8 cellular contexts compared by ENCODE assay signal in genomic region chr11:47593934-47594855, GRCh38. TPM values are rescaled to one million over a fixed set of nuclear protein-coding genes. Genes with fewer than 3 reads are reported as not detected.
DNase-seq lines count a peak whose midpoint lies in the region; ATAC-seq and TF ChIP-seq lines count a peak whose summit lies in the region.
"Had no signal": no experiment of that assay in that cellular context is flagged by ENCODE, and none has a peak within 500 bp of the region (broad histone marks: within the 10 kb centered on the region; RNA-seq: fewer than 3 reads in every experiment).

Gene C1QTNF4 (minus strand): TSS chr11:47594411. CDS start chr11:47590810, 3,601 bp downstream.

- DNase-seq in HFF-Myc (ENCODE audit: extremely low read depth, low read depth) (no peak), adipocyte (ENCODE audit: low read depth) (peak; percentile 39), skeletal muscle cell (ENCODE audit: low read depth) (no peak), NCI-H510A treated with DMSO at 0.1 percent for 48 hours (lab: John Stamatoyannopoulos, UW) (no peak)
- DNase-seq in stimulated activated naive CD4-positive, alpha-beta T cell (lab: John Stamatoyannopoulos, UW) = no peak
- no peak for DNase-seq in activated CD8-positive, alpha-beta memory T cell treated with anti-CD3 and anti-CD28 coated beads, Interleukin-2, amount 10 ng/mL, durations not matched to agents 7 days and 5 days
- DNase-seq: Karpas-422 had no signal

- H3K36me3 ChIP-seq in adipocyte (ENCODE audit: control insufficient read depth, insufficient read depth, low read length, severe bottlenecking) = no peaks in the 10 kb centered on the region

- H3K9me3 Mint-ChIP-seq in activated CD8-positive, alpha-beta memory T cell treated with anti-CD3 and anti-CD28 coated beads, Interleukin-2, amount 10 ng/mL, durations not matched to agents 7 days and 5 days (ENCODE audit: low read depth) = no peaks in the 10 kb centered on the region

- no peak within 1 kb of the TSS for H3K27ac Mint-ChIP-seq in activated CD8-positive, alpha-beta memory T cell treated with anti-CD3 and anti-CD28 coated beads, Interleukin-2, amount 10 ng/mL, durations not matched to agents 7 days and 5 days

- no peak for ATAC-seq in activated CD8-positive, alpha-beta memory T cell treated with anti-CD3 and anti-CD28 coated beads, Interleukin-2, amount 10 ng/mL, durations not matched to agents 7 days and 5 days

- peaks cover 25% of the 10 kb centered on the region for H3K4me1 Mint-ChIP-seq in activated CD8-positive, alpha-beta memory T cell treated with anti-CD3 and anti-CD28 coated beads, Interleukin-2, amount 10 ng/mL, durations not matched to agents 7 days and 5 days

- H3K4me1 ChIP-seq in adipocyte (ENCODE audit: control insufficient read depth, insufficient read depth, low read length) = no peaks in the 10 kb centered on the region

- CTCF ChIA-PET in activated CD8-positive, alpha-beta memory T cell treated with anti-CD3 and anti-CD28 coated beads, Interleukin-2, amount 10 ng/mL, durations not matched to agents 7 days and 5 days (lab: Charles Lee) = no interaction called here

- no peak for TF ChIP-seq CTCF in HFF-Myc (IDR thresholded peaks at IDR 0.05; ENCODE audit: low read depth, low read length, missing control alignments)

- H3K4me3 ChIP-seq in HFF-Myc (replicated peaks; ENCODE audit: low read depth, low read length) = peak within 1 kb of the TSS; percentile 13; the same call in 1 of the 2 replicates
- H3K4me3 ChIP-seq in adipocyte (ENCODE audit: low read length) = no peak within 1 kb of the TSS
- H3K4me3 ChIP-seq in iPS-11a (ENCODE audit: low read depth, low read length) = peak within 1 kb of the TSS; percentile 50
- peak within 1 kb of the TSS; percentile 38 for H3K4me3 ChIP-seq in skeletal muscle cell (ENCODE audit: low read depth, low read length)

- H3K9ac ChIP-seq in adipocyte (ENCODE audit: low read length) = no peak within 1 kb of the TSS

- H3K27me3 ChIP-seq in adipocyte (replicated peaks; ENCODE audit: control insufficient read depth, insufficient read depth, low read length) = peaks cover 42% of the 10 kb centered on the region

- H3K36me3 Mint-ChIP-seq in activated CD8-positive, alpha-beta memory T cell treated with anti-CD3 and anti-CD28 coated beads, Interleukin-2, amount 10 ng/mL, durations not matched to agents 7 days and 5 days = no peaks in the 10 kb centered on the region

- H3K27me3 Mint-ChIP-seq in activated CD8-positive, alpha-beta memory T cell treated with anti-CD3 and anti-CD28 coated beads, Interleukin-2, amount 10 ng/mL, durations not matched to agents 7 days and 5 days = peaks cover 37% of the 10 kb centered on the region

- no peaks in the 10 kb centered on the region for H3K9me3 ChIP-seq in adipocyte (ENCODE audit: control insufficient read depth, low read length)

- no peak within 1 kb of the TSS for H3K4me3 Mint-ChIP-seq in activated CD8-positive, alpha-beta memory T cell treated with anti-CD3 and anti-CD28 coated beads, Interleukin-2, amount 10 ng/mL, durations not matched to agents 7 days and 5 days

RNA-seq across cellular contexts. Expression of gene C1QTNF4, which starts in this region (rescaled TPM):
- under 1 TPM in 1 of 2 experiments, not detected in 1; 0.23 TPM for total RNA-seq in activated CD8-positive, alpha-beta memory T cell treated with anti-CD3 and anti-CD28 coated beads, Interleukin-2, amount 10 ng/mL, durations not matched to agents 7 days and 5 days
